1 cellular context compared by ENCODE assay signal in genomic region chr20:57527728-57528127, GRCh38.
A peak's percentile ranks its signal among the peaks of the same experiment; 100 is the strongest.
TF ChIP-seq lines count a peak whose summit lies in the region.

No MANE protein-coding gene starts in this region.

TF ChIP-seq in HepG2, 621 proteins besides CTCF, POLR2A, EP300 and RAD21 (continued from another document):
- peak; percentile 64; the same call in 1 of the 2 replicates for TF ChIP-seq ZNF609 (CRISPR knock-in tag; IDR thresholded peaks at IDR 0.05; ENCODE audit: borderline replicate concordance)
- 0 out of 2 replicates have a peak, but pooled peaks have one; percentile 25 for TF ChIP-seq ATF1 (CRISPR knock-in tag; IDR thresholded peaks at IDR 0.05)
- TF ChIP-seq TEAD3 (CRISPR knock-in tag; optimal IDR thresholded peaks at IDR 0.05; ENCODE audit: borderline replicate concordance): peak; percentile 15
- TF ChIP-seq TCF7 (IDR thresholded peaks at IDR 0.05; ENCODE audit: low read depth): peak; percentile 82
- no peak for TF ChIP-seq ZNF83 (CRISPR knock-in tag; IDR thresholded peaks at IDR 0.05; ENCODE audit: borderline replicate concordance)
- no peak for TF ChIP-seq ZNF451 (CRISPR knock-in tag; IDR thresholded peaks at IDR 0.05)
- TF ChIP-seq MIER2 (CRISPR knock-in tag; IDR thresholded peaks at IDR 0.05): no peak
- TF ChIP-seq ZNF503 (CRISPR knock-in tag; IDR thresholded peaks at IDR 0.05): 0 out of 2 replicates have a peak, but pooled peaks have one; percentile 54
- no peak for TF ChIP-seq RNF2 (conservative IDR thresholded peaks at IDR 0.05; ENCODE audit: low read depth)
- no peak for TF ChIP-seq KLF13 (CRISPR knock-in tag; IDR thresholded peaks at IDR 0.05)
- TF ChIP-seq MAX (IDR thresholded peaks at IDR 0.05): no peak
- peak; percentile 86 for TF ChIP-seq MED1 (CRISPR knock-in tag; IDR thresholded peaks at IDR 0.05)
- TF ChIP-seq ATF4 (CRISPR knock-in tag; IDR thresholded peaks at IDR 0.05): peak in 1 of 2 experiments; percentile 48; a peak in 1 of 4 replicates
- no peak for TF ChIP-seq JUND (CRISPR knock-in tag; IDR thresholded peaks at IDR 0.05)
- no peak for TF ChIP-seq ZBTB2 (CRISPR knock-in tag; IDR thresholded peaks at IDR 0.05; ENCODE audit: low read depth)
- TF ChIP-seq HNF4A (CRISPR knock-in tag; IDR thresholded peaks at IDR 0.05): peak; percentile 61
- TF ChIP-seq ZXDC (CRISPR knock-in tag; IDR thresholded peaks at IDR 0.05): no peak
- TF ChIP-seq ZSCAN20 (CRISPR knock-in tag; IDR thresholded peaks at IDR 0.05; ENCODE audit: borderline replicate concordance): no peak
- no peak for TF ChIP-seq ZNF776 (CRISPR knock-in tag; IDR thresholded peaks at IDR 0.05)
TF ChIP-seq in HepG2: peak in this region for 78.
